Comparison of ENCODE assay signal across 8 cellular contexts in genomic region chr20:63956664-63957003, GRCh38. TPM values are rescaled to one million over a fixed set of nuclear protein-coding genes. Genes with fewer than 3 reads are reported as not detected.
DNase-seq lines count a peak whose midpoint lies in the region; ATAC-seq, FAIRE-seq and TF ChIP-seq lines count a peak whose summit lies in the region.

No MANE protein-coding gene starts in this region.

- H2AFZ ChIP-seq in Loucy (ENCODE audit: low read length): peak overlapping the region; percentile 6; the same call in 1 of the 2 replicates

- peaks cover 45% of the 10 kb centered on the region for H3K79me2 ChIP-seq in Loucy (ENCODE audit: insufficient read depth, low read length)

- no peak for TF ChIP-seq CTCF in Loucy (conservative IDR thresholded peaks at IDR 0.05; ENCODE audit: low read length)
- TF ChIP-seq CTCF in endodermal cell (conservative IDR thresholded peaks at IDR 0.05): no peak
- no peak for TF ChIP-seq CTCF in pancreas (IDR thresholded peaks at IDR 0.05)

- H3K27ac Mint-ChIP-seq in activated CD4-positive, alpha-beta T cell treated with anti-CD3 and anti-CD28 coated beads, Interleukin-2, amount 10 ng/mL, durations not matched to agents 7 days and 5 days: peak overlapping the region; percentile 86
- peak overlapping the region; percentile 80 for H3K27ac Mint-ChIP-seq in endodermal cell

- POLR2A ChIA-PET in activated CD4-positive, alpha-beta T cell treated with anti-CD3 and anti-CD28 coated beads, Interleukin-2, amount 10 ng/mL, durations not matched to agents 7 days and 5 days (lab: Charles Lee): interaction anchor here (0.6 to 0.7 kb wide), 2 partner anchors 21 to 516 kb away, joined by 3 read pairs; no protein-coding TSS in a partner anchor

- H3K4me3 Mint-ChIP-seq in activated CD4-positive, alpha-beta T cell treated with anti-CD3 and anti-CD28 coated beads, Interleukin-2, amount 10 ng/mL, durations not matched to agents 7 days and 5 days: peak overlapping the region; percentile 77
- peak overlapping the region; percentile 71 for H3K4me3 Mint-ChIP-seq in endodermal cell

- peaks cover 35% of the 10 kb centered on the region for H4K20me1 ChIP-seq in Loucy (ENCODE audit: insufficient read depth, low read length, poor library complexity, severe bottlenecking)

- no peak for ATAC-seq in pancreas

- H3K27ac ChIP-seq in endodermal cell (ENCODE audit: low read depth, low read length) (no peak overlapping the region), pancreas (peak overlapping the region in 3 of 4 donors; percentile 42 to 50 (median 47))

- H3K9me2 ChIP-seq in Loucy (replicated peaks; ENCODE audit: low read depth, low read length): no peaks in the 10 kb centered on the region

- H3K4me3 ChIP-seq in Loucy (ENCODE audit: low read length, poor library complexity, severe bottlenecking) (peak overlapping the region; percentile 75), endodermal cell (ENCODE audit: low read length) (peak overlapping the region; percentile 75), pancreas (peak overlapping the region; percentile 4 to 100 (median 64))

- peaks cover 40% of the 10 kb centered on the region for H3K4me1 Mint-ChIP-seq in activated CD4-positive, alpha-beta T cell treated with anti-CD3 and anti-CD28 coated beads, Interleukin-2, amount 10 ng/mL, durations not matched to agents 7 days and 5 days
- peaks cover 29% of the 10 kb centered on the region for H3K4me1 Mint-ChIP-seq in endodermal cell

- H3K27me3 ChIP-seq in Loucy (ENCODE audit: insufficient read depth, low read length, poor library complexity, severe bottlenecking) (no peaks in the 10 kb centered on the region), endodermal cell (ENCODE audit: control insufficient read depth, insufficient read depth, low read length, poor library complexity, severe bottlenecking) (no peaks in the 10 kb centered on the region), pancreas (no peaks in the 10 kb centered on the region)

- no peaks in the 10 kb centered on the region for H3F3A ChIP-seq in Loucy (ENCODE audit: low read depth)

- H3K9ac ChIP-seq in Loucy (ENCODE audit: low read depth, low read length, poor library complexity, severe bottlenecking) (peak overlapping the region; percentile 70), endodermal cell (ENCODE audit: extremely low read depth, low read length, poor library complexity, severe bottlenecking) (peak overlapping the region; percentile 49)

- H3K36me3 ChIP-seq in Loucy (ENCODE audit: insufficient read depth, low read length): no peaks in the 10 kb centered on the region
- peaks cover 6% of the 10 kb centered on the region for H3K36me3 ChIP-seq in endodermal cell (ENCODE audit: control insufficient read depth, insufficient read depth, low read length)
- peaks cover 0 to 9% (median 0%) of the 10 kb centered on the region in 3 donors for H3K36me3 ChIP-seq in pancreas

- 2 to 4% methylated on average over 8 to 10 of the region's 15 CpGs for WGBS in endodermal cell (ENCODE audit: insufficient coverage in 1 of 2, insufficient read length in 1 of 2), 2 experiments
- WGBS in pancreas, 2 donors: 1% methylated on average over 15 of the region's 15 CpGs

- no peak for DNase-seq in activated CD4-positive, alpha-beta T cell treated with anti-CD3 and anti-CD28 coated beads, Interleukin-2, amount 10 ng/mL, durations not matched to agents 7 days and 5 days
- DNase-seq in activated CD4-positive, alpha-beta T cell treated with anti-CD3 and anti-CD28 coated beads, Interleukin-2, amount 50 U/mL, for 48 hours: no peak
- DNase-seq in endodermal cell (no peak), pancreas (no peak), AG20443 (ENCODE audit: low spot score) (no peak), NCI-H524 treated with DMSO at 0.1 percent for 48 hours (lab: John Stamatoyannopoulos, UW) (no peak), cortex of kidney (lab: John Stamatoyannopoulos, UW) (no peak)

- H3K9me3 Mint-ChIP-seq in activated CD4-positive, alpha-beta T cell treated with anti-CD3 and anti-CD28 coated beads, Interleukin-2, amount 10 ng/mL, durations not matched to agents 7 days and 5 days: no peaks in the 10 kb centered on the region
- H3K9me3 Mint-ChIP-seq in endodermal cell: no peaks in the 10 kb centered on the region

- intact Hi-C loops in pancreas (cut with DNase I): no loop called here

- CTCF ChIA-PET in activated CD4-positive, alpha-beta T cell treated with anti-CD3 and anti-CD28 coated beads, Interleukin-2, amount 10 ng/mL, durations not matched to agents 7 days and 5 days (lab: Charles Lee): interaction anchor here (1.0 to 2.0 kb wide), 7 partner anchors 11 to 419 kb away, joined by 3 to 8 read pairs (median 5); partner anchors contain the start of genes PRPF6, PTK6 and SAMD10

- H3K4me2 ChIP-seq in Loucy (ENCODE audit: low read depth, low read length, poor library complexity, severe bottlenecking): peak overlapping the region; percentile 82

- H3K4me1 ChIP-seq in Loucy (ENCODE audit: insufficient read depth, low read length, poor library complexity, severe bottlenecking) (peaks cover 38% of the 10 kb centered on the region), endodermal cell (ENCODE audit: control insufficient read depth, insufficient read depth, low read length) (peaks cover 15% of the 10 kb centered on the region), pancreas (peaks cover 0 to 17% (median 9%) of the 10 kb centered on the region in 3 donors)

- H3K36me3 Mint-ChIP-seq in activated CD4-positive, alpha-beta T cell treated with anti-CD3 and anti-CD28 coated beads, Interleukin-2, amount 10 ng/mL, durations not matched to agents 7 days and 5 days (ENCODE audit: low read depth): peaks cover 5% of the 10 kb centered on the region
- peaks cover 11% of the 10 kb centered on the region for H3K36me3 Mint-ChIP-seq in endodermal cell (ENCODE audit: low read depth)

- no peaks in the 10 kb centered on the region for H3K27me3 Mint-ChIP-seq in activated CD4-positive, alpha-beta T cell treated with anti-CD3 and anti-CD28 coated beads, Interleukin-2, amount 10 ng/mL, durations not matched to agents 7 days and 5 days
- H3K27me3 Mint-ChIP-seq in endodermal cell (ENCODE audit: insufficient read depth): no peaks in the 10 kb centered on the region

- no peaks in the 10 kb centered on the region for H3K9me3 ChIP-seq in Loucy (ENCODE audit: insufficient read depth, low read depth, low read length)
- H3K9me3 ChIP-seq in endodermal cell (ENCODE audit: control insufficient read depth, low read length): no peaks in the 10 kb centered on the region
- H3K9me3 ChIP-seq in pancreas: no peaks in the 10 kb centered on the region

- FAIRE-seq in pancreas (lab: Jason Lieb, UNC): no peak

RNA-seq across cellular contexts. Expression of gene UCKL1, which starts 0.4 kb away (rescaled TPM):
- 10 to 100 TPM; 37.8 to 41.0 TPM for total RNA-seq in activated CD4-positive, alpha-beta T cell treated with anti-CD3 and anti-CD28 coated beads, Interleukin-2, amount 10 ng/mL, durations not matched to agents 7 days and 5 days
- total RNA-seq in endodermal cell (10 to 100 TPM; 36.5 to 47.8 TPM), pancreas (10 to 100 TPM; 13.9 to 23.1 (median 17.2) TPM)
- polyA plus RNA-seq in endodermal cell (2013, experiment 1 of 2): 41.0 TPM
- polyA plus RNA-seq in endodermal cell (2013, experiment 2 of 2): 37.5 TPM
- 10 to 100 TPM; 67.8 to 84.7 TPM for polyA plus RNA-seq in pancreas

RNA-seq across cellular contexts. Expression of gene ZNF512B, which starts 13.1 kb away (rescaled TPM):
- total RNA-seq in activated CD4-positive, alpha-beta T cell treated with anti-CD3 and anti-CD28 coated beads, Interleukin-2, amount 10 ng/mL, durations not matched to agents 7 days and 5 days: 10 to 100 TPM; 19.3 to 21.4 TPM
- total RNA-seq in endodermal cell: 10 to 100 TPM; 23.7 to 26.8 TPM
- polyA plus RNA-seq in endodermal cell (2013, experiment 1 of 2): 14.3 TPM
- polyA plus RNA-seq in endodermal cell (2013, experiment 2 of 2): 11.6 TPM
- total RNA-seq in pancreas: 10 to 100 TPM in 3 of 6 donors, 1 to 10 TPM in 3; 8.5 to 12.8 (median 9.8) TPM
- 10 to 100 TPM; 12.8 to 22.0 TPM for polyA plus RNA-seq in pancreas

RNA-seq across cellular contexts. Expression of gene SAMD10, which starts 22.8 kb away (rescaled TPM):
- total RNA-seq in activated CD4-positive, alpha-beta T cell treated with anti-CD3 and anti-CD28 coated beads, Interleukin-2, amount 10 ng/mL, durations not matched to agents 7 days and 5 days: 10 to 100 TPM; 16.3 to 17.2 TPM
- 1 to 10 TPM; 5.6 to 6.0 TPM for total RNA-seq in endodermal cell
- 7.2 TPM for polyA plus RNA-seq in endodermal cell (2013, experiment 1 of 2)
- 7.0 TPM for polyA plus RNA-seq in endodermal cell (2013, experiment 2 of 2)
- total RNA-seq in pancreas: 1 to 10 TPM; 1.3 to 5.2 (median 3.1) TPM
- polyA plus RNA-seq in pancreas: 1 to 10 TPM; 5.6 to 7.3 TPM

RNA-seq across cellular contexts. Expression of gene PRPF6, which starts 24.3 kb away (rescaled TPM):
- total RNA-seq in activated CD4-positive, alpha-beta T cell treated with anti-CD3 and anti-CD28 coated beads, Interleukin-2, amount 10 ng/mL, durations not matched to agents 7 days and 5 days: 10 to 100 TPM; 67.1 to 70.8 TPM
- 10 to 100 TPM; 73.3 to 73.9 TPM for total RNA-seq in endodermal cell
- polyA plus RNA-seq in endodermal cell (2013, experiment 1 of 2): 58.8 TPM
- polyA plus RNA-seq in endodermal cell (2013, experiment 2 of 2): 53.3 TPM
- total RNA-seq in pancreas: 10 to 100 TPM; 27.2 to 39.4 (median 32.2) TPM
- 10 to 100 TPM; 35.7 to 49.2 TPM for polyA plus RNA-seq in pancreas
